9 cellular contexts compared by ENCODE assay signal in genomic region chr7:92645531-92646061, GRCh38. TPM values are rescaled to one million over a fixed set of nuclear protein-coding genes. Genes with fewer than 3 reads are reported as not detected.
DNase-seq lines count a peak whose midpoint lies in the region; ATAC-seq and TF ChIP-seq lines count a peak whose summit lies in the region.
"Had no signal": no experiment of that assay in that cellular context is flagged by ENCODE, and none has a peak within 500 bp of the region (broad histone marks: within the 10 kb centered on the region; RNA-seq: fewer than 3 reads in every experiment).

No MANE protein-coding gene starts in this region.

- ATAC-seq in stimulated activated naive CD8-positive, alpha-beta T cell treated with anti-CD3 and anti-CD28 coated beads, Interleukin-15, Interleukin-2, amounts not matched to agents 100 U/mL and 50 U/mL, for 24 hours, result peak; percentile 61
- no peak for ATAC-seq in HG03354 (IDR thresholded peaks at IDR 0.05; ENCODE audit: poor library complexity, severe bottlenecking, unreplicated experiment)
- ATAC-seq: CD8-positive, alpha-beta T cell had no signal

- H3K4me1 Mint-ChIP-seq in type B pancreatic cell (ENCODE audit: unreplicated experiment), result peaks cover 6% of the 10 kb centered on the region

- H3K27me3 Mint-ChIP-seq in type B pancreatic cell, result no peaks in the 10 kb centered on the region

- H3K9me3 Mint-ChIP-seq in type B pancreatic cell, result no peaks in the 10 kb centered on the region
- H3K9me3 Mint-ChIP-seq: CD8-positive, alpha-beta T cell had no signal

- H3K4me3 Mint-ChIP-seq in type B pancreatic cell, result no peak overlapping the region
- H3K4me3 Mint-ChIP-seq: CD8-positive, alpha-beta T cell had no signal

- no peak for TF ChIP-seq CTCF in type B pancreatic cell (conservative IDR thresholded peaks at IDR 0.05)

- H3K27ac Mint-ChIP-seq in type B pancreatic cell, result no peak overlapping the region
- H3K27ac Mint-ChIP-seq: CD8-positive, alpha-beta T cell had no signal

- peak; percentile 64 for DNase-seq in activated CD4-positive, alpha-beta T cell treated with anti-CD3 and anti-CD28 coated beads for 48 hours
- no peak for DNase-seq in activated CD4-positive, alpha-beta T cell treated with anti-CD3 and anti-CD28 coated beads for 4 hours
- peak; percentile 92 for DNase-seq in SW480 (ENCODE audit: low spot score)
- DNase-seq in glomerular visceral epithelial cell (ENCODE audit: extremely low spot score), result peak; percentile 13
- no peak for DNase-seq in stimulated activated naive CD8-positive, alpha-beta T cell treated with anti-CD3 and anti-CD28 coated beads, Interleukin-15, Interleukin-2, amounts not matched to agents 100 U/mL and 50 U/mL, for 24 hours
- DNase-seq in type B pancreatic cell (ENCODE audit: extremely low spot score, unreplicated experiment), result no peak
- no peak for DNase-seq in NK-92 (lab: John Stamatoyannopoulos, UW; ENCODE audit: unreplicated experiment)
- DNase-seq: CD8-positive, alpha-beta T cell had no signal

- no peaks in the 10 kb centered on the region for H3K36me3 Mint-ChIP-seq in type B pancreatic cell

RNA-seq across cellular contexts. Expression of gene FAM133B, which starts 55.4 kb away (rescaled TPM):
- 24.6 and 29.1 TPM in 2 replicates for total RNA-seq in type B pancreatic cell (ENCODE audit: low replicate concordance)

Comparison
In these comparisons a context has a peak if more than half of its experiments do, and no peak if none do; other contexts are left out.
1. DNase-seq: peak in activated CD4-positive, alpha-beta T cell treated with anti-CD3 and anti-CD28 coated beads for 48 hours (single experiment), SW480 (single experiment) and glomerular visceral epithelial cell (single experiment); none in activated CD4-positive, alpha-beta T cell treated with anti-CD3 and anti-CD28 coated beads for 4 hours (0 of 2), stimulated activated naive CD8-positive, alpha-beta T cell treated with anti-CD3 and anti-CD28 coated beads, Interleukin-15, Interleukin-2, amounts not matched to agents 100 U/mL and 50 U/mL, for 24 hours (single experiment), type B pancreatic cell (single experiment) and NK-92 (single experiment).